In genomic region chrX:38304010-38304409, GRCh38 we compare ENCODE assay signal across 13 cellular contexts. TPM values are rescaled to one million over a fixed set of nuclear protein-coding genes. Genes with fewer than 3 reads are reported as not detected.
DNase-seq lines count a peak whose midpoint lies in the region; FAIRE-seq and TF ChIP-seq lines count a peak whose summit lies in the region.
"Had no signal": no experiment of that assay in that cellular context is flagged by ENCODE, and none has a peak within 500 bp of the region (broad histone marks: within the 10 kb centered on the region; RNA-seq: fewer than 3 reads in every experiment).

No MANE protein-coding gene starts in this region.

- H3K4me3 ChIP-seq in OCI-LY1 (ENCODE audit: low read depth, low read length, poor library complexity, severe bottlenecking), result no peak overlapping the region
- no peak overlapping the region for H3K4me3 ChIP-seq in osteoblast (ENCODE audit: insufficient read depth, low read length)
- H3K4me3 ChIP-seq: transverse colon had no signal

- H3K36me3 Mint-ChIP-seq in endothelial cell (ENCODE audit: low read depth, unreplicated experiment), result no peaks in the 10 kb centered on the region

- no peaks in the 10 kb centered on the region for H3K9me3 Mint-ChIP-seq in endothelial cell (ENCODE audit: unreplicated experiment)
- H3K9me3 Mint-ChIP-seq: activated T-cell treated with anti-CD3 and anti-CD28 coated beads, Interleukin-2, amount 50 U/mL, for 4 hours had no signal

- no peaks in the 10 kb centered on the region for H3K27me3 ChIP-seq in OCI-LY1 (ENCODE audit: insufficient read depth, low read length)
- H3K27me3 ChIP-seq in osteoblast (ENCODE audit: insufficient read depth, low read length), result no peaks in the 10 kb centered on the region
- H3K27me3 ChIP-seq: transverse colon had no signal

- H3K79me2 ChIP-seq in OCI-LY1 (ENCODE audit: insufficient read depth, low read length) (no peaks in the 10 kb centered on the region), osteoblast (ENCODE audit: insufficient read depth, low read length) (no peaks in the 10 kb centered on the region)

- H3K27ac ChIP-seq in OCI-LY1 (ENCODE audit: low read depth, low read length, poor library complexity, severe bottlenecking), result no peak overlapping the region
- no peak overlapping the region for H3K27ac ChIP-seq in osteoblast (ENCODE audit: low read depth, low read length)
- H3K27ac ChIP-seq: 22Rv1, transverse colon had no signal

- H3K4me3 Mint-ChIP-seq in endothelial cell (ENCODE audit: unreplicated experiment), result no peak overlapping the region
- H3K4me3 Mint-ChIP-seq: activated T-cell treated with anti-CD3 and anti-CD28 coated beads, Interleukin-2, amount 50 U/mL, for 4 hours had no signal

- H4K20me1 ChIP-seq in OCI-LY1 (ENCODE audit: insufficient read depth, low read length), result no peaks in the 10 kb centered on the region
- H4K20me1 ChIP-seq in osteoblast (ENCODE audit: insufficient read depth, low read length), result no peaks in the 10 kb centered on the region

- H3K27me3 Mint-ChIP-seq in endothelial cell (ENCODE audit: unreplicated experiment), result no peaks in the 10 kb centered on the region

- H3K9ac ChIP-seq in OCI-LY1 (ENCODE audit: low read length), result no peak overlapping the region

- no peaks in the 10 kb centered on the region for H3K4me1 Mint-ChIP-seq in endothelial cell (ENCODE audit: unreplicated experiment)

- H3K4me1 ChIP-seq in OCI-LY1 (ENCODE audit: insufficient read depth, low read length, severe bottlenecking) (no peaks in the 10 kb centered on the region), osteoblast (ENCODE audit: insufficient read depth, low read length) (no peaks in the 10 kb centered on the region)
- H3K4me1 ChIP-seq: transverse colon had no signal

- H3K9me3 ChIP-seq in OCI-LY1 (ENCODE audit: low read length) (no peaks in the 10 kb centered on the region), osteoblast (ENCODE audit: low read depth, low read length) (no peaks in the 10 kb centered on the region)
- H3K9me3 ChIP-seq: transverse colon had no signal

- no peak overlapping the region for H3K4me2 ChIP-seq in OCI-LY1 (ENCODE audit: low read length)
- H3K4me2 ChIP-seq in osteoblast (ENCODE audit: insufficient read depth, low read length), result no peak overlapping the region

- H3K9me2 ChIP-seq in OCI-LY1 (ENCODE audit: low read depth, low read length), result no peaks in the 10 kb centered on the region

- no peak overlapping the region for H3K27ac Mint-ChIP-seq in endothelial cell (ENCODE audit: unreplicated experiment)

- H2AFZ ChIP-seq in OCI-LY1 (ENCODE audit: low read length) (no peak overlapping the region), osteoblast (ENCODE audit: low read length) (no peak overlapping the region)

- H3K36me3 ChIP-seq in OCI-LY1 (ENCODE audit: insufficient read depth, low read length), result no peaks in the 10 kb centered on the region
- no peaks in the 10 kb centered on the region for H3K36me3 ChIP-seq in osteoblast (ENCODE audit: insufficient read depth, low read length)
- H3K36me3 ChIP-seq: transverse colon had no signal

- FAIRE-seq in urothelium cell line (lab: Jason Lieb, UNC), result no peak

- no peaks in the 10 kb centered on the region for H3F3A ChIP-seq in OCI-LY1 (ENCODE audit: insufficient read depth, low read length)

- DNase-seq in DMS 273 (lab: John Stamatoyannopoulos, UW; ENCODE audit: unreplicated experiment), result peak; percentile 55
- DNase-seq in DMS 273 treated with DMSO at 0.1 percent for 48 hours (lab: John Stamatoyannopoulos, UW), result no peak
- peak; percentile 11 for DNase-seq in endothelial cell (ENCODE audit: low spot score)
- DNase-seq in osteoblast (ENCODE audit: insufficient read length, low spot score, missing footprints), result no peak
- no peak for DNase-seq in 8988T
- no peak for DNase-seq in urothelium cell line (ENCODE audit: low spot score)
- no peak for DNase-seq in T-helper 2 cell
- DNase-seq: activated T-cell treated with anti-CD3 and anti-CD28 coated beads, Interleukin-2, amount 50 U/mL, for 4 hours; nucleus accumbens; transverse colon had no signal

- peak; percentile 8; the same call in 1 of the 2 replicates for TF ChIP-seq CTCF in OCI-LY1 (IDR thresholded peaks at IDR 0.05; ENCODE audit: low read length)
- peak; percentile 28 for TF ChIP-seq CTCF in endothelial cell (IDR thresholded peaks at IDR 0.05; ENCODE audit: unreplicated experiment)
- peak; percentile 41 for TF ChIP-seq CTCF in osteoblast (IDR thresholded peaks at IDR 0.05; ENCODE audit: extremely low read depth, low read depth, low read length)

RNA-seq across cellular contexts. Expression of gene RPGR, which starts 23.3 kb away (rescaled TPM):
- total RNA-seq in endothelial cell (ENCODE audit: unreplicated experiment), result 17.2 TPM
- total RNA-seq in osteoblast, result 7.4 and 8.0 TPM in 2 replicates

RNA-seq across cellular contexts. Expression of gene OTC, which starts 48.4 kb away (rescaled TPM):
- total RNA-seq in endothelial cell (ENCODE audit: unreplicated experiment) (not detected), osteoblast (not detected in 2 replicates)
- total RNA-seq: activated T-cell treated with anti-CD3 and anti-CD28 coated beads, Interleukin-2, amount 50 U/mL, for 4 hours; T-helper 2 cell treated with Interferon-gamma antibody and Interleukin-4, amounts not matched to agents 100 ng/mL and 5 ng/mL, for 36 hours had no signal

Comparison
In these comparisons a context has a peak if more than half of its experiments do, and no peak if none do; other contexts are left out.
1. DNase-seq: peak in DMS 273 (single experiment) and endothelial cell (single experiment); none in DMS 273 treated with DMSO at 0.1 percent for 48 hours (single experiment), osteoblast (single experiment), 8988T (single experiment), urothelium cell line (single experiment) and T-helper 2 cell (0 of 5).
2. Peak in every context shown above with its lines, with median percentiles within 50 percentile points of each other: CTCF ChIP-seq.